Comparison of ENCODE assay signal across 2 cellular contexts in genomic region chr1:12903793-12904572, GRCh38. TPM values are rescaled to one million over a fixed set of nuclear protein-coding genes. Genes with fewer than 3 reads are reported as not detected.
"Had no signal": no experiment of that assay in that cellular context is flagged by ENCODE, and none has a peak within 500 bp of the region (broad histone marks: within the 10 kb centered on the region; RNA-seq: fewer than 3 reads in every experiment).

No MANE protein-coding gene starts in this region.

RNA-seq across cellular contexts. Expression of gene PRAMEF10, which starts 5.9 kb away (rescaled TPM):
- total RNA-seq: G401, GM12878 had no signal

RNA-seq across cellular contexts. Expression of gene PRAMEF7, which starts 12.4 kb away (rescaled TPM):
- total RNA-seq: G401, GM12878 had no signal

RNA-seq across cellular contexts. Expression of gene PRAMEF4, which starts 18.0 kb away (rescaled TPM):
- total RNA-seq: G401, GM12878 had no signal

RNA-seq across cellular contexts. Expression of gene PRAMEF6, which starts 43.4 kb away (rescaled TPM):
- total RNA-seq: GM12878 had no signal

RNA-seq across cellular contexts. Expression of gene PRAMEF2, which starts 47.1 kb away (rescaled TPM):
- total RNA-seq: G401, GM12878 had no signal
